31 cellular contexts compared by ENCODE assay signal in genomic region chr19:5423567-5424125, GRCh38. TPM values are rescaled to one million over a fixed set of nuclear protein-coding genes. Genes with fewer than 3 reads are reported as not detected.
A peak's percentile ranks its signal among the peaks of the same experiment; 100 is the strongest.
DNase-seq lines count a peak whose midpoint lies in the region; ATAC-seq, FAIRE-seq and TF ChIP-seq lines count a peak whose summit lies in the region.
"Had no signal": no experiment of that assay in that cellular context is flagged by ENCODE, and none has a peak within 500 bp of the region (broad histone marks: within the 10 kb centered on the region; RNA-seq: fewer than 3 reads in every experiment).

No MANE protein-coding gene starts in this region.

- no peak overlapping the region for H3K4me3 ChIP-seq in HEK293 (ENCODE audit: low read depth, low read length)
- no peak overlapping the region for H3K4me3 ChIP-seq in K562
- H3K4me3 ChIP-seq: BLaER1 had no signal

- no peaks in the 10 kb centered on the region for H3K4me1 ChIP-seq in HEK293 (ENCODE audit: control insufficient read depth, insufficient read depth, low read length)
- H3K4me1 ChIP-seq in K562 (replicated peaks in 1 of 2; ENCODE audit: control insufficient read depth in 2 of 2, insufficient read depth in 2 of 2, low read length in 2 of 2) = no peaks in the 10 kb centered on the region; a peak in 1 of 5 replicates
- H3K4me1 ChIP-seq: BE2C, BLaER1, Caco-2 had no signal

- no peaks in the 10 kb centered on the region for H3K9me3 Mint-ChIP-seq in activated CD8-positive, alpha-beta T cell treated with anti-CD3 and anti-CD28 coated beads for 36 hours
- H3K9me3 Mint-ChIP-seq: CD8-positive, alpha-beta T cell had no signal

- CTCF ChIA-PET in HEK293 (lab: Yijun Ruan, JAX) (interaction anchor here (0.6 kb wide), 1 partner anchor 200 kb away, joined by 5 read pairs; no protein-coding TSS in a partner anchor), K562 (lab: Yijun Ruan, JAX; ENCODE audit: low intra/inter-chr PET ratio) (no interaction called here)
- CTCF ChIA-PET in activated CD8-positive, alpha-beta T cell treated with anti-CD3 and anti-CD28 coated beads for 36 hours (lab: Charles Lee) = no interaction called here

- no TSS peak for BruUV-seq in K562 (replicated peaks; lab: Mats Ljungman, UMichigan)

- no peak for TF ChIP-seq RAD21 in K562 (CRISPR knock-in tag; conservative IDR thresholded peaks at IDR 0.05 in 1 of 2, IDR thresholded peaks at IDR 0.05 in 1 of 2)

- no peaks in the 10 kb centered on the region for H3K4me1 Mint-ChIP-seq in activated CD8-positive, alpha-beta T cell treated with anti-CD3 and anti-CD28 coated beads for 36 hours (ENCODE audit: low read depth)
- H3K4me1 Mint-ChIP-seq: CD14-positive monocyte had no signal

- no peak for TF ChIP-seq POLR2A in K562 (conservative IDR thresholded peaks at IDR 0.05)

- no peak for ATAC-seq in K562
- ATAC-seq in activated CD8-positive, alpha-beta T cell treated with anti-CD3 and anti-CD28 coated beads for 36 hours = no peak
- ATAC-seq: CD8-positive, alpha-beta T cell had no signal

- H3K79me2 ChIP-seq in K562 (ENCODE audit: control insufficient read depth, insufficient read depth, low read length) = no peaks in the 10 kb centered on the region

- no peaks in the 10 kb centered on the region for H3K36me3 ChIP-seq in HEK293 (ENCODE audit: control insufficient read depth in 2 of 2, insufficient read depth in 1 of 2, low read length in 2 of 2)
- no peaks in the 10 kb centered on the region for H3K36me3 ChIP-seq in K562 (ENCODE audit: control insufficient read depth, insufficient read depth, low read length)
- H3K36me3 ChIP-seq: BE2C, BLaER1 had no signal

- H3K27ac ChIP-seq in HEK293 (ENCODE audit: extremely low read depth, low read depth, low read length) (no peak overlapping the region), K562 (ENCODE audit: extremely low read depth, low read depth, low read length) (no peak overlapping the region)
- H3K27ac ChIP-seq: BLaER1 had no signal

- TF ChIP-seq CTCF in HEK293 (tag by site-specific recombination; IDR thresholded peaks at IDR 0.05) (no peak), K562 (IDR thresholded peaks at IDR 0.05 in 2 of 3, conservative IDR thresholded peaks at IDR 0.05 in 1 of 3; ENCODE audit: insufficient read depth in 2 of 3, low read depth in 1 of 3, low read length in 3 of 3) (no peak)
- TF ChIP-seq CTCF in activated CD8-positive, alpha-beta T cell treated with anti-CD3 and anti-CD28 coated beads for 36 hours (IDR thresholded peaks at IDR 0.05) = no peak

- H3K27ac Mint-ChIP-seq in activated CD8-positive, alpha-beta T cell treated with anti-CD3 and anti-CD28 coated beads for 36 hours = no peak overlapping the region
- H3K27ac Mint-ChIP-seq: CD14-positive monocyte; CD4-positive, alpha-beta T cell; CD8-positive, alpha-beta T cell had no signal

- no peak overlapping the region for H2AFZ ChIP-seq in K562 (ENCODE audit: low read depth, low read length)

- POLR2A ChIA-PET in HEK293 (lab: Yijun Ruan, JAX) (no interaction called here), K562 (lab: Yijun Ruan, JAX) (no interaction called here)
- POLR2A ChIA-PET in activated CD8-positive, alpha-beta T cell treated with anti-CD3 and anti-CD28 coated beads for 36 hours (lab: Charles Lee) = no interaction called here

- in situ Hi-C loops in K562 (cut with MboI) = no loop called here

- no peaks in the 10 kb centered on the region for H4K20me1 ChIP-seq in K562 (replicated peaks; ENCODE audit: control insufficient read depth, insufficient read depth, low read length)
- H4K20me1 ChIP-seq: BLaER1 had no signal

- peaks cover 24% of the 10 kb centered on the region for H3K27me3 Mint-ChIP-seq in activated CD8-positive, alpha-beta T cell treated with anti-CD3 and anti-CD28 coated beads for 36 hours

- TF ChIP-seq EP300 in K562 (IDR thresholded peaks at IDR 0.05; ENCODE audit: low read length) = no peak

- intact Hi-C loops in K562 (cut with micrococcal nuclease) (no loop called here), posterior vena cava (cut with DNase I) (no loop called here)
- intact Hi-C loops in activated CD8-positive, alpha-beta T cell treated with anti-CD3 and anti-CD28 coated beads for 36 hours (cut with micrococcal nuclease) = no loop called here

- no peak for FAIRE-seq in K562 (lab: Jason Lieb, UNC)
- FAIRE-seq: A204.1, GM12891, GM19239 had no signal

- H3K4me3 Mint-ChIP-seq in activated CD8-positive, alpha-beta T cell treated with anti-CD3 and anti-CD28 coated beads for 36 hours = no peak overlapping the region
- H3K4me3 Mint-ChIP-seq: CD14-positive monocyte; CD4-positive, alpha-beta T cell; CD8-positive, alpha-beta T cell had no signal

- no peaks in the 10 kb centered on the region for H3K36me3 Mint-ChIP-seq in activated CD8-positive, alpha-beta T cell treated with anti-CD3 and anti-CD28 coated beads for 36 hours (ENCODE audit: low read depth)
- H3K36me3 Mint-ChIP-seq: CD14-positive monocyte; CD8-positive, alpha-beta T cell had no signal

- peak; percentile 1 for DNase-seq in D341Med (ENCODE audit: low spot score)
- DNase-seq in K562 (ENCODE audit: extremely low read depth in 1 of 4, low spot score in 3 of 4) = no peak
- peak; percentile 17 for DNase-seq in posterior vena cava (ENCODE audit: low spot score)
- no peak for DNase-seq in stimulated activated CD4-positive, alpha-beta T cell treated with anti-CD3 and anti-CD28 coated beads, Interleukin-4, amount 100 ng/mL, for 4 hours
- no peak for DNase-seq in CD1c-positive myeloid dendritic cell (ENCODE audit: extremely low spot score)
- no peak for DNase-seq in activated CD8-positive, alpha-beta T cell treated with anti-CD3 and anti-CD28 coated beads for 36 hours
- DNase-seq: 8988T; ACHN; BE2C; C1 segment of cervical spinal cord; Caco-2; Calu3; CD4-positive, alpha-beta T cell; CD8-positive, alpha-beta T cell; DMS 273 treated with DMSO at 0.1 percent for 48 hours; DMS153; DMS53; DMS79; DND-41; EL; GDM1 had no signal

- H3K9me1 ChIP-seq in K562 (ENCODE audit: control insufficient read depth, insufficient read depth, low read length) = no peaks in the 10 kb centered on the region

- 0% methylated on average over 1 of the region's 1 CpG for WGBS in K562 (ENCODE audit: insufficient coverage, low coverage, missing lambda C conversion rate)

- peaks cover 22 to 35% of the 10 kb centered on the region in 2 experiments; a peak in 4 of 5 replicates for H3K27me3 ChIP-seq in K562 (ENCODE audit: control insufficient read depth in 2 of 2, insufficient read depth in 2 of 2, low read length in 2 of 2)
- H3K27me3 ChIP-seq: BLaER1 had no signal

- H3K9ac ChIP-seq in K562 (ENCODE audit: insufficient read depth in 1 of 2, low read depth in 2 of 2, low read length in 2 of 2) = no peak overlapping the region; a peak in 1 of 4 replicates
- H3K9ac ChIP-seq: BLaER1 had no signal

- H3K4me2 ChIP-seq in K562 (ENCODE audit: insufficient read depth, low read length) = no peak overlapping the region
- H3K4me2 ChIP-seq: BLaER1 had no signal

- no peaks in the 10 kb centered on the region for H3K9me3 ChIP-seq in HEK293 (ENCODE audit: control insufficient read depth, insufficient read depth, low read depth, low read length)
- H3K9me3 ChIP-seq in K562 (replicated peaks; ENCODE audit: control insufficient read depth, insufficient read depth, low read depth, low read length) = no peaks in the 10 kb centered on the region
- H3K9me3 ChIP-seq: BLaER1, Caco-2 had no signal

TF ChIP-seq in HEK293, 187 proteins besides CTCF, POLR2A, EP300 and RAD21 (continues in another document):
- TF ChIP-seq ZNF777 (tag by site-specific recombination; IDR thresholded peaks at IDR 0.05; ENCODE audit: borderline replicate concordance) (peak; percentile 55; the same call in 1 of the 2 replicates), ZNF704 (tag by site-specific recombination; IDR thresholded peaks at IDR 0.05) (no peak), ZEB2 (tag by site-specific recombination; IDR thresholded peaks at IDR 0.05) (no peak)

TF ChIP-seq in K562, 482 proteins besides CTCF, POLR2A, EP300 and RAD21 (continues in another document):
- TF ChIP-seq ZNF175 (CRISPR knock-in tag; IDR thresholded peaks at IDR 0.05; ENCODE audit: low read depth) = no peak
- no peak for TF ChIP-seq NFIX (CRISPR knock-in tag; IDR thresholded peaks at IDR 0.05; ENCODE audit: low read depth)
- TF ChIP-seq ILF3 (IDR thresholded peaks at IDR 0.05; ENCODE audit: borderline replicate concordance) = no peak
- no peak for TF ChIP-seq MECOM (CRISPR knock-in tag; IDR thresholded peaks at IDR 0.05)
- peak; percentile 64; the same call in 1 of the 2 replicates for TF ChIP-seq EHMT2 (IDR thresholded peaks at IDR 0.05)
- TF ChIP-seq FUS (optimal IDR thresholded peaks at IDR 0.05; ENCODE audit: low read depth, low read length) = no peak
- peak; percentile 92 for TF ChIP-seq EGR1 (conservative IDR thresholded peaks at IDR 0.05)
- no peak for TF ChIP-seq CHD2 (IDR thresholded peaks at IDR 0.05; ENCODE audit: low read depth, low read length)

RNA-seq across cellular contexts. Expression of gene ZNRF4, which starts 31.6 kb away (rescaled TPM):
- total RNA-seq in K562 (2011; cell fraction: chromatin; rRNA removed; ENCODE audit: low replicate concordance) = not detected in 2 replicates
- not detected in 2 replicates for total RNA-seq in K562 (2011; cell fraction: nucleolus; rRNA removed)
- not detected in 2 replicates for total RNA-seq in K562 (2011; cell fraction: nucleoplasm; rRNA removed)
- total RNA-seq in K562 (2014; rRNA removed) = not detected in 2 replicates
- total RNA-seq in K562 (2014; rRNA removed; fragmentation: Illumina TruSeq; extraction: Trizol) = not detected in 2 replicates
- total RNA-seq in K562 (2015; rRNA removed; fragmentation: Illumina TruSeq; extraction: Trizol) = not detected in 2 replicates
- total RNA-seq in K562 (2021) = not detected in 2 replicates
- polyA plus RNA-seq in K562 (2011; rRNA removed) = not detected in 2 replicates
- polyA plus RNA-seq in K562 (2011; cell fraction: cytosol; rRNA removed) = not detected in 2 replicates
- not detected in 2 replicates for polyA plus RNA-seq in K562 (2011; cell fraction: nucleus; rRNA removed)
- polyA plus RNA-seq in K562 (2012) = not detected in 2 replicates
- polyA plus RNA-seq in K562 (2014; fragmentation: Illumina TruSeq; extraction: Trizol) = not detected in 2 replicates
- not detected for polyA plus RNA-seq in K562 (2014; fragmentation: Nextera tagmentation; extraction: Ambion mirVana)
- polyA plus RNA-seq in K562 (2014; rRNA removed) = not detected in 2 replicates
- polyA minus RNA-seq in K562 (2011; rRNA and poly(A)+ RNA removed) = not detected in 2 replicates
- not detected in 2 replicates for polyA minus RNA-seq in K562 (2011; cell fraction: cytosol; rRNA and poly(A)+ RNA removed)
- polyA minus RNA-seq in K562 (2011; cell fraction: nucleus; rRNA and poly(A)+ RNA removed) = not detected in 2 replicates
- total RNA-seq in posterior vena cava = not detected
- total RNA-seq in activated CD8-positive, alpha-beta T cell treated with anti-CD3 and anti-CD28 coated beads for 36 hours = not detected
- total RNA-seq: A673; Caco-2; Calu3; CD4-positive, alpha-beta T cell; CD8-positive, alpha-beta T cell; Daoy; G401 had no signal
- polyA plus RNA-seq: AG04450, CD14-positive monocyte had no signal

Comparison
In these comparisons a context has a peak if more than half of its experiments do, and no peak if none do; other contexts are left out.
1. DNase-seq: peak in D341Med (single experiment) and posterior vena cava (single experiment); none in K562 (0 of 4), stimulated activated CD4-positive, alpha-beta T cell treated with anti-CD3 and anti-CD28 coated beads, Interleukin-4, amount 100 ng/mL, for 4 hours (0 of 2), CD1c-positive myeloid dendritic cell (single experiment) and activated CD8-positive, alpha-beta T cell treated with anti-CD3 and anti-CD28 coated beads for 36 hours (single experiment).